ENCODE assay signal across 16 cellular contexts in genomic region chr15:60661075-60661645, GRCh38.
DNase-seq lines count a peak whose midpoint lies in the region; ATAC-seq and TF ChIP-seq lines count a peak whose summit lies in the region.
"Had no signal": no experiment of that assay in that cellular context is flagged by ENCODE, and none has a peak within 500 bp of the region (broad histone marks: within the 10 kb centered on the region; RNA-seq: fewer than 3 reads in every experiment).

No MANE protein-coding gene starts in this region.

- no peak overlapping the region for H3K4me2 ChIP-seq in H9 (ENCODE audit: insufficient read depth, insufficient read length, low read length)
- peak overlapping the region; percentile 72 for H3K4me2 ChIP-seq in smooth muscle cell
- H3K4me2 ChIP-seq: hepatocyte had no signal

- H3K4me1 Mint-ChIP-seq in H9 = peaks cover 38 to 44% of the 10 kb centered on the region in 2 experiments
- H3K4me1 Mint-ChIP-seq in WTC11 = peaks cover 48% of the 10 kb centered on the region

- H4K91ac ChIP-seq in H9 (ENCODE audit: insufficient read length, low read depth, low read length) = no peak overlapping the region

- H3K79me2 ChIP-seq in H9 (ENCODE audit: insufficient read depth, low read length) (no peaks in the 10 kb centered on the region), smooth muscle cell (ENCODE audit: low read depth) (no peaks in the 10 kb centered on the region)
- H3K79me2 ChIP-seq: hepatocyte had no signal

- H2BK20ac ChIP-seq in H9 (ENCODE audit: low read depth, low read length, poor library complexity, severe bottlenecking) = no peak overlapping the region

- no peak overlapping the region for H4K8ac ChIP-seq in H9 (replicated peaks; ENCODE audit: insufficient read length, low read depth, low read length)

- H3K79me1 ChIP-seq in H9 (ENCODE audit: insufficient read depth, low read depth, low read length, poor library complexity, severe bottlenecking) = no peaks in the 10 kb centered on the region

- H3K9me3 ChIP-seq in H9 (ENCODE audit: control insufficient read depth, low read depth, low read length) (no peaks in the 10 kb centered on the region), gastroesophageal sphincter (no peaks in the 10 kb centered on the region), smooth muscle cell (replicated peaks; ENCODE audit: low read depth) (no peaks in the 10 kb centered on the region)

- peak; percentile 81 for ATAC-seq in WTC11
- ATAC-seq in gastroesophageal sphincter = no peak

- H3K36me3 Mint-ChIP-seq in H9 (ENCODE audit: insufficient read depth in 1 of 3, low read depth in 3 of 3) = no peaks in the 10 kb centered on the region
- H3K36me3 Mint-ChIP-seq in WTC11 = no peaks in the 10 kb centered on the region
- H3K36me3 Mint-ChIP-seq: activated naive CD8-positive, alpha-beta T cell had no signal

- H4K20me1 ChIP-seq in H9 (ENCODE audit: control insufficient read depth, insufficient read depth, insufficient read length) = no peaks in the 10 kb centered on the region
- H4K20me1 ChIP-seq in smooth muscle cell (ENCODE audit: low read depth) = peaks cover 99% of the 10 kb centered on the region

- H3K27me3 ChIP-seq in H9 (ENCODE audit: insufficient read depth, low read length) (no peaks in the 10 kb centered on the region), gastroesophageal sphincter (no peaks in the 10 kb centered on the region), smooth muscle cell (ENCODE audit: low read depth) (peaks cover 11% of the 10 kb centered on the region)
- H3K27me3 ChIP-seq: hepatocyte had no signal

- peak overlapping the region; percentile 28 to 91 (median 51); a peak in 3 of 7 replicates for H3K27ac Mint-ChIP-seq in H9
- H3K27ac Mint-ChIP-seq in WTC11 = peak overlapping the region; percentile 63; the same call in 1 of the 2 replicates
- H3K27ac Mint-ChIP-seq: activated naive CD8-positive, alpha-beta T cell; stimulated activated naive CD8-positive, alpha-beta T cell treated with anti-CD3 and anti-CD28 coated beads, Interleukin-15, Interleukin-2, amounts not matched to agents 100 ng/mL and 50 ng/mL, for 24 hours had no signal

- no peak overlapping the region for H2AK5ac ChIP-seq in H9 (ENCODE audit: insufficient read length, low read length)

- peaks cover 10% of the 10 kb centered on the region for H3F3A ChIP-seq in smooth muscle cell (ENCODE audit: low read depth)

- no peaks in the 10 kb centered on the region for H3K23me2 ChIP-seq in H9 (ENCODE audit: insufficient read length, low read depth, low read length, poor library complexity, severe bottlenecking)

- H2BK120ac ChIP-seq in H9 (ENCODE audit: low read depth, low read length, poor library complexity, severe bottlenecking) = no peak overlapping the region

- H3K9me3 Mint-ChIP-seq in H9 (no peaks in the 10 kb centered on the region), WTC11 (no peaks in the 10 kb centered on the region)
- H3K9me3 Mint-ChIP-seq: neural crest cell; stimulated activated naive CD8-positive, alpha-beta T cell treated with anti-CD3 and anti-CD28 coated beads, Interleukin-15, Interleukin-2, amounts not matched to agents 100 ng/mL and 50 ng/mL, for 24 hours; T-cell had no signal

- H3T11ph ChIP-seq in H9 (ENCODE audit: low read length) = no peak overlapping the region

- H3K36me3 ChIP-seq in gastroesophageal sphincter (no peaks in the 10 kb centered on the region), smooth muscle cell (ENCODE audit: low read depth) (no peaks in the 10 kb centered on the region)

- TF ChIP-seq POLR2A in gastroesophageal sphincter (IDR thresholded peaks at IDR 0.05) = no peak

- H3K4me3 ChIP-seq in gastroesophageal sphincter (no peak overlapping the region), smooth muscle cell (no peak overlapping the region)
- H3K4me3 ChIP-seq: hepatocyte had no signal

- TF ChIP-seq CTCF in H9 (conservative IDR thresholded peaks at IDR 0.05) (no peak), WTC11 (IDR thresholded peaks at IDR 0.05) (no peak), gastroesophageal sphincter (IDR thresholded peaks at IDR 0.05) (no peak), smooth muscle cell (IDR thresholded peaks at IDR 0.05; ENCODE audit: borderline replicate concordance, insufficient read depth, poor library complexity, severe bottlenecking) (no peak)

- CTCF ChIA-PET in WTC11 (lab: Charles Lee) = interaction anchor here (1.5 to 2.1 kb wide), 2 partner anchors 11 to 126 kb away, joined by 3 to 6 read pairs; no protein-coding TSS in a partner anchor

- POLR2A ChIA-PET in WTC11 (lab: Charles Lee) = interaction anchor here (0.6 kb wide), 1 partner anchor 325 kb away, joined by 3 read pairs; no protein-coding TSS in a partner anchor

- H2AFZ ChIP-seq in H9 (ENCODE audit: low read length) = no peak overlapping the region
- H2AFZ ChIP-seq in smooth muscle cell (ENCODE audit: low read depth) = no peak overlapping the region
- H2AFZ ChIP-seq: hepatocyte had no signal

- H3K4me1 ChIP-seq in H9 (ENCODE audit: insufficient read depth, low read length) (peaks cover 5% of the 10 kb centered on the region), gastroesophageal sphincter (peaks cover 6 to 18% (median 8%) of the 10 kb centered on the region in 3 donors), smooth muscle cell (ENCODE audit: low read depth) (peaks cover 11% of the 10 kb centered on the region)

- no peak overlapping the region for H2BK5ac ChIP-seq in H9 (ENCODE audit: insufficient read length, low read length)

- TF ChIP-seq EP300 in gastroesophageal sphincter (IDR thresholded peaks at IDR 0.05) = no peak

- no peak overlapping the region for H3K23ac ChIP-seq in H9 (ENCODE audit: insufficient read length, low read depth, low read length)

- H3K27me3 Mint-ChIP-seq in H9 (ENCODE audit: low read depth) (no peaks in the 10 kb centered on the region), WTC11 (ENCODE audit: low read depth) (no peaks in the 10 kb centered on the region)
- H3K27me3 Mint-ChIP-seq: activated naive CD8-positive, alpha-beta T cell; stimulated activated naive CD8-positive, alpha-beta T cell treated with anti-CD3 and anti-CD28 coated beads, Interleukin-15, Interleukin-2, amounts not matched to agents 100 ng/mL and 50 ng/mL, for 24 hours; T-cell had no signal

- no peak overlapping the region for H3K4ac ChIP-seq in H9 (ENCODE audit: low read depth, low read length)

- no peak overlapping the region for H4K5ac ChIP-seq in H9 (ENCODE audit: insufficient read length, low read depth, low read length)

- no peak overlapping the region for H2BK15ac ChIP-seq in H9 (ENCODE audit: low read depth, low read length)

- H3K9ac ChIP-seq in H9 (ENCODE audit: extremely low read depth, insufficient read length, low read length) = no peak overlapping the region
- no peak overlapping the region for H3K9ac ChIP-seq in smooth muscle cell (ENCODE audit: low read depth)

- no peak overlapping the region for H3K14ac ChIP-seq in H9 (ENCODE audit: insufficient read depth, low read length)

- WGBS in H9 (ENCODE audit: extremely low coverage, insufficient read length, low lambda C conversion rate) = no CpG with 5 or more reads among the region's 1 CpG
- WGBS in gastroesophageal sphincter (ENCODE audit: low coverage in 1 of 2), 2 donors = 50% methylated on average over 1 of the region's 1 CpG
- 55% methylated on average over 1 of the region's 1 CpG for WGBS in smooth muscle cell (ENCODE audit: low lambda C conversion rate)

- no peak overlapping the region for H3K4me3 Mint-ChIP-seq in H9
- H3K4me3 Mint-ChIP-seq in WTC11 = no peak overlapping the region
- H3K4me3 Mint-ChIP-seq: activated naive CD8-positive, alpha-beta T cell; neural crest cell; stimulated activated naive CD8-positive, alpha-beta T cell treated with anti-CD3 and anti-CD28 coated beads, Interleukin-15, Interleukin-2, amounts not matched to agents 100 ng/mL and 50 ng/mL, for 24 hours; T-cell had no signal

- no peak overlapping the region for H3K18ac ChIP-seq in H9 (ENCODE audit: insufficient read length, low read depth, low read length)

- H3K56ac ChIP-seq in H9 (ENCODE audit: insufficient read length, low read depth, low read length) = no peak overlapping the region

- DNase-seq in H9 (no peak), WTC11 (ENCODE audit: low spot score) (no peak), smooth muscle cell (lab: John Stamatoyannopoulos, UW; ENCODE audit: unreplicated experiment) (no peak), NCI-H187 (lab: John Stamatoyannopoulos, UW) (no peak), NCI-H2171 treated with DMSO at 0.1 percent for 48 hours (lab: John Stamatoyannopoulos, UW) (no peak), NCI-H1092 treated with DMSO at 0.1 percent for 48 hours (lab: John Stamatoyannopoulos, UW) (no peak)
- DNase-seq in activated CD8-positive, alpha-beta memory T cell treated with anti-CD3 and anti-CD28 coated beads, Interleukin-2, amount 50 U/mL, for 48 hours = no peak
- DNase-seq: cerebellar nuclear complex, H7, NCI-H1417 treated with DMSO at 0.1 percent for 48 hours, T-cell had no signal

- no peak overlapping the region for H2BK12ac ChIP-seq in H9 (ENCODE audit: insufficient read length, low read depth, low read length)

- H3K27ac ChIP-seq in H9 (ENCODE audit: insufficient read length, low read depth, low read length) (no peak overlapping the region), gastroesophageal sphincter (peak overlapping the region; percentile 35 to 69 (median 58)), smooth muscle cell (ENCODE audit: low read depth) (peak overlapping the region; percentile 48)
- H3K27ac ChIP-seq: hepatocyte had no signal

TF ChIP-seq in WTC11, 78 proteins besides CTCF, POLR2A, EP300 and RAD21 (continues in another document):
- TF ChIP-seq FOXP4 (CRISPR knock-in tag; IDR thresholded peaks at IDR 0.05) (no peak), ATF3 (CRISPR knock-in tag; conservative IDR thresholded peaks at IDR 0.05) (no peak)
